ENCODE assay signal across 9 cellular contexts in the genomic region with DNA sequence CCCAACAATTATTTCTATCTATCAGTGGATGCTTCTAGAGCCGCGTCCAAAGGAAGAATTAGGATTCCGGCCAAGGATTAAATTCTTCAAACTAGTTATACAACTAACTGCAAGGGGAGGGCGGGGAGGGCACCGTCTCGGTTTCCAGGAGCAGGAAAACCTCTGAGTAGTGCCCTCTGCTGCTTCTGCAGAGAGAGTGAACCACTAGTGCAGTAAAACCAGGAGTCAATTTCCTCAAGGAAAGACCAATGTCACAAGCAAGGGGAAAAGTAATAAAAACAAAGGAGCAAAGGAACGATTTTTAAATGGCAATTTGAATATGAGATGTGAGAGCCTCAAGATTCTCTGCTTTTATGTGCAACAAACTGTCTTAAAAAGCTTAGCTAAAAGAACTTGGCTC. TPM values are rescaled to one million over a fixed set of nuclear protein-coding genes. Genes with fewer than 3 reads are reported as not detected.
DNase-seq lines count a peak whose midpoint lies in the region; ATAC-seq and TF ChIP-seq lines count a peak whose summit lies in the region.
"Had no signal": no experiment of that assay in that cellular context is flagged by ENCODE, and none has a peak within 500 bp of the region (broad histone marks: within the 10 kb centered on the region; RNA-seq: fewer than 3 reads in every experiment).

No MANE protein-coding gene starts in this region.

- H3K36me3 ChIP-seq in right lobe of liver: no peaks in the 10 kb centered on the region

- H3K4me1 ChIP-seq in right lobe of liver: peaks cover 0 to 5% (median 0%) of the 10 kb centered on the region in 4 donors

- H3K9me3 ChIP-seq in right lobe of liver: no peaks in the 10 kb centered on the region

- DNase-seq in A172 (ENCODE audit: low spot score): peak; percentile 38
- DNase-seq in HPDE6-E6E7 (ENCODE audit: extremely low spot score): peak; percentile 67
- peak; percentile 47 for DNase-seq in cerebellar cortex (ENCODE audit: low spot score)
- DNase-seq in right lobe of liver: peak; percentile 38 to 73 (median 66)
- no peak for DNase-seq in T-helper 1 cell
- DNase-seq in stimulated activated CD4-positive, alpha-beta T cell treated with anti-CD3 and anti-CD28 coated beads, Interleukin-15, amount 100 ng/mL, for 24 hours: no peak
- no peak for DNase-seq in activated T-cell treated with anti-CD3 and anti-CD28 coated beads for 4 hours
- DNase-seq in NCI-H1105 treated with DMSO at 0.1 percent for 48 hours (lab: John Stamatoyannopoulos, UW): no peak

- TF ChIP-seq POLR2A in right lobe of liver (IDR thresholded peaks at IDR 0.05): no peak

- peak; percentile 70 to 84 (median 78) for ATAC-seq in right lobe of liver

- peak in 3 of 4 donors; percentile 54 to 61 (median 56) for TF ChIP-seq CTCF in right lobe of liver (IDR thresholded peaks at IDR 0.05)

- no peak overlapping the region for H3K27ac ChIP-seq in right lobe of liver

- no peak overlapping the region for H3K4me3 ChIP-seq in right lobe of liver

- intact Hi-C loops in right lobe of liver (cut with DNase I): no loop called here

- no peaks in the 10 kb centered on the region for H3K27me3 ChIP-seq in right lobe of liver

- WGBS in right lobe of liver (ENCODE audit: insufficient coverage, low coverage, low lambda C conversion rate, missing lambda C conversion rate): 2% methylated on average over 7 of the region's 7 CpGs

RNA-seq across cellular contexts. Expression of a gene that starts 16.5 kb away (rescaled TPM):
- 36.5 and 39.4 TPM in 2 replicates for total RNA-seq in A172 (2014; rRNA removed; shearing (Covaris generic))
- 10 to 100 TPM; 14.9 to 22.3 (median 19.7) TPM for total RNA-seq in right lobe of liver

RNA-seq across cellular contexts. Expression of a gene that starts 43.1 kb away (rescaled TPM):
- total RNA-seq in A172 (2014; rRNA removed; shearing (Covaris generic)): 33.5 and 38.3 TPM in 2 replicates
- 10 to 100 TPM in 4 of 6 experiments, 1 to 10 TPM in 2; 7.1 to 18.7 (median 12.2) TPM for total RNA-seq in right lobe of liver

RNA-seq across cellular contexts. Expression of a gene that starts 53.9 kb away (rescaled TPM):
- not detected in 2 replicates for total RNA-seq in A172 (2014; rRNA removed; shearing (Covaris generic))
- total RNA-seq in right lobe of liver: 1 to 10 TPM in 1 of 6 experiments, under 1 TPM in 5; 0.20 to 1.2 (median 0.56) TPM
- total RNA-seq: skeletal muscle tissue had no signal

Comparison
In these comparisons a context has a peak if more than half of its experiments do, and no peak if none do; other contexts are left out.
1. DNase-seq: peak in A172 (single experiment), HPDE6-E6E7 (single experiment), cerebellar cortex (single experiment) and right lobe of liver (3 of 3); none in T-helper 1 cell (0 of 5), stimulated activated CD4-positive, alpha-beta T cell treated with anti-CD3 and anti-CD28 coated beads, Interleukin-15, amount 100 ng/mL, for 24 hours (single experiment), activated T-cell treated with anti-CD3 and anti-CD28 coated beads for 4 hours (single experiment) and NCI-H1105 treated with DMSO at 0.1 percent for 48 hours (single experiment).